In genomic region chr16:10386517-10387377, GRCh38 we compare ENCODE assay signal across 8 cellular contexts. TPM values are rescaled to one million over a fixed set of nuclear protein-coding genes. Genes with fewer than 3 reads are reported as not detected.
DNase-seq lines count a peak whose midpoint lies in the region; ATAC-seq and TF ChIP-seq lines count a peak whose summit lies in the region.

No MANE protein-coding gene starts in this region.

- CTCF ChIA-PET in AG04450 (lab: Charles Lee): interaction anchor here (0.6 kb wide), 1 partner anchor 128 kb away, joined by 3 read pairs; no protein-coding TSS in a partner anchor

- H3K27ac ChIP-seq in AG04450 (ENCODE audit: low read depth, low read length): no peak overlapping the region

- no peak for ATAC-seq in HG02571 (IDR thresholded peaks at IDR 0.05; ENCODE audit: unreplicated experiment)
- no peak for ATAC-seq in HG02870 (IDR thresholded peaks at IDR 0.05; ENCODE audit: unreplicated experiment)

- H3K4me1 ChIP-seq in mononuclear cell (ENCODE audit: insufficient read depth, low read length): peaks cover 14% of the 10 kb centered on the region

- H3K27me3 ChIP-seq in AG04450 (ENCODE audit: control insufficient read depth, insufficient read depth, low read length): no peaks in the 10 kb centered on the region
- H3K27me3 ChIP-seq in mononuclear cell (ENCODE audit: insufficient read depth, low read length): no peaks in the 10 kb centered on the region

- no peak for DNase-seq in AG04450 (ENCODE audit: low read depth, low spot score)
- peak; percentile 53 for DNase-seq in Jurkat, Clone E6-1 (ENCODE audit: low read depth, low spot score)
- DNase-seq in central memory CD4-positive, alpha-beta T cell: peak; percentile 2
- no peak for DNase-seq in COR-L47 (lab: John Stamatoyannopoulos, UW)
- DNase-seq in DMS153 (lab: John Stamatoyannopoulos, UW): no peak

- H3K9me3 ChIP-seq in AG04450 (ENCODE audit: control insufficient read depth, insufficient read depth, low read length) (peaks cover 11% of the 10 kb centered on the region; the same call in 1 of the 2 replicates), mononuclear cell (ENCODE audit: low read depth, low read length) (no peaks in the 10 kb centered on the region)

- no peak for TF ChIP-seq CTCF in AG04450 (IDR thresholded peaks at IDR 0.05; ENCODE audit: low read depth, low read length)

- peak overlapping the region; percentile 79 for H3K4me3 ChIP-seq in AG04450 (ENCODE audit: low read depth, low read length)
- H3K4me3 ChIP-seq in Jurkat, Clone E6-1 (ENCODE audit: low read length): peak overlapping the region; percentile 89
- H3K4me3 ChIP-seq in mononuclear cell (ENCODE audit: low read length): peak overlapping the region; percentile 67

- POLR2A ChIA-PET in AG04450 (lab: Yijun Ruan, JAX): no interaction called here

RNA-seq across cellular contexts. Expression of gene ATF7IP2, which starts 0.9 kb away (rescaled TPM):
- 4.8 and 6.3 TPM in 2 replicates for polyA plus RNA-seq in AG04450 (2011; rRNA removed)
- polyA minus RNA-seq in AG04450 (2011; rRNA and poly(A)+ RNA removed): 4.0 and 6.6 TPM in 2 replicates
- 15.3 TPM for polyA plus RNA-seq in Jurkat, Clone E6-1 (2012; ENCODE audit: insufficient read depth, insufficient read length)
- 133 TPM for total RNA-seq in mononuclear cell

Comparison
In these comparisons a context has a peak if more than half of its experiments do, and no peak if none do; other contexts are left out.
1. DNase-seq: peak in Jurkat, Clone E6-1 (single experiment) and central memory CD4-positive, alpha-beta T cell (single experiment); none in AG04450 (single experiment), COR-L47 (single experiment) and DMS153 (single experiment).
2. Peak in every context shown above with its lines, with median percentiles within 50 percentile points of each other: H3K4me3 ChIP-seq.